Comparison of ENCODE assay signal across 10 cellular contexts in the genomic region with DNA sequence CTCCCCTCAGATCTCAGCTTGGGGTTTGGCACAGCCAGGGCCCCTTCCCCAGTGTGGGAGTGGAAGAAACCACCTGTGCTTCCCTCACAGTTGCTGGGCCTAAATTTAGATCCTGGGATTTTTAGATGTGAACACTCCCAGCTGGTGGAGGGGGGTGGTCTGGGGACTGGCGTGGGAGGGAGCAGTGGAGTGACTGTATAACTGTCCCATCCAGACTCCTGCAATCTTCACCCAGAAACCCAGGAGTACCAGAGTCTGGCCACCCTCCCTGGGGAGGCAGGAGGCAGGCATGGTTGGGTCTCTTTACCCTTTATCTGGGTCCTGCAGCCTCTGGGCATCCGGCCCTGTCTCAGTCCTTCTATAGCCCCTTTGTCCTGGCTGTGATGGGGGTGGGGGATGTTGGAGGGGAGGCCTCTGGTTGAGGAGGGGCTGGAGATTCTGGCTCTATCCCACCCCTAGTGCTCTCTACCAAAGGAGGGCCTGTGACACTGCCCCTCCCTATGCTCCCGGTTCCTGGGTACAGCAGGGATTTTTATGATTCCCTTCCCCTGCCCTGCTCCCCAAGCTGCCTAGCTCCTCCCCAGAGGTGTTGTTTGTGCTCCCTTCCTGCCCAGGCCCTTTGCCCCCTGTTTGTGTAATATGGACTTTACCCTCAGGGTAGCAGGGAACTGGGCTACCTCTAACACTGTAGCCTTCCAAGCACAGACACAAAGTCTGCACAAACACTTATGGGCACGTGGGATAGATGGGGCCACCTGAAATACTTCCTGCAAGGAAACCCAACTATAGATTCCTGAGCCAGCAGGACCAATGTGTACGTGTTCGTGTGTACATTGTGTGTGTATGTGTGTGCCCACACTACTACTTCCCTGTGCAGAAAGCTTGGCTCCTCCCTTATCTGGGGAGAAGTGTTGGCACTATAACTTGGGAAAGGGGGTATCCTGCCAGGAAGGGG. TPM values are rescaled to one million over a fixed set of nuclear protein-coding genes. Genes with fewer than 3 reads are reported as not detected.
DNase-seq lines count a peak whose midpoint lies in the region; ATAC-seq, FAIRE-seq and TF ChIP-seq lines count a peak whose summit lies in the region.
"Had no signal": no experiment of that assay in that cellular context is flagged by ENCODE, and none has a peak within 500 bp of the region (broad histone marks: within the 10 kb centered on the region; RNA-seq: fewer than 3 reads in every experiment).

No MANE protein-coding gene starts in this region.

- in situ Hi-C loops in ACHN (cut with HindIII; ENCODE audit: low pct_ligation_motif_present, low pct_unique_long_range_greater_than_20kb, low sequenced_read_pairs): no loop called here

- TF ChIP-seq CTCF in lower leg skin (IDR thresholded peaks at IDR 0.05): peak in 1 of 3 donors; percentile 81

- H3K9me3 Mint-ChIP-seq in central memory CD8-positive, alpha-beta T cell: no peaks in the 10 kb centered on the region

- no peaks in the 10 kb centered on the region for H3K27me3 ChIP-seq in HUES48 (ENCODE audit: control insufficient read depth, insufficient read depth, low read length)
- H3K27me3 ChIP-seq in small intestine (ENCODE audit: control insufficient read depth in 2 of 2, insufficient read depth in 2 of 2, low read length in 2 of 2): no peaks in the 10 kb centered on the region

- H3K36me3 ChIP-seq in HUES48 (ENCODE audit: control insufficient read depth, insufficient read depth, low read length): peaks cover 26% of the 10 kb centered on the region
- peaks cover 0 to 7% of the 10 kb centered on the region in 2 donors for H3K36me3 ChIP-seq in small intestine (ENCODE audit: control insufficient read depth in 2 of 2, insufficient read depth in 2 of 2, low read length in 2 of 2)

- TF ChIP-seq POLR2A in lower leg skin (IDR thresholded peaks at IDR 0.05): no peak

- H3K27ac ChIP-seq in HUES48 (ENCODE audit: low read depth, low read length) (peak overlapping the region; percentile 94), small intestine (ENCODE audit: low read depth in 1 of 2, low read length in 1 of 2) (peak overlapping the region; percentile 95 to 98)

- peaks cover 26% of the 10 kb centered on the region for H3K27me3 Mint-ChIP-seq in central memory CD8-positive, alpha-beta T cell

- H3K4me3 ChIP-seq in HUES48 (ENCODE audit: low read depth, low read length) (peak overlapping the region; percentile 74), lower leg skin (ENCODE audit: low read depth, poor library complexity, severe bottlenecking) (peak overlapping the region; percentile 50), small intestine (ENCODE audit: low read depth in 1 of 2, low read length in 2 of 2) (peak overlapping the region; percentile 40 to 73)

- H3K9me3 ChIP-seq in HUES48 (ENCODE audit: control insufficient read depth, insufficient read depth, low read length): no peaks in the 10 kb centered on the region
- H3K9me3 ChIP-seq in small intestine (ENCODE audit: control insufficient read depth, low read depth): no peaks in the 10 kb centered on the region

- H3K36me3 Mint-ChIP-seq in central memory CD8-positive, alpha-beta T cell (ENCODE audit: insufficient read depth): peaks cover 8% of the 10 kb centered on the region

- H3K4me3 Mint-ChIP-seq in central memory CD8-positive, alpha-beta T cell: peak overlapping the region; percentile 78

- no peak for FAIRE-seq in small intestine (lab: Jason Lieb, UNC)

- H3K9ac ChIP-seq in HUES48 (ENCODE audit: low read depth, low read length): no peak overlapping the region

- no peak for ATAC-seq in central memory CD8-positive, alpha-beta T cell (replicated peaks; ENCODE audit: extremely low read depth, poor library complexity, severe bottlenecking)
- ATAC-seq in GM18873 (IDR thresholded peaks at IDR 0.05; ENCODE audit: low FRiP score, unreplicated experiment) (no peak), GM19452 (IDR thresholded peaks at IDR 0.05; ENCODE audit: unreplicated experiment) (no peak)

- WGBS in lower leg skin, 2 donors: 35 to 66% methylated on average over 6 of the region's 6 CpGs
- WGBS in small intestine, 3 donors: 11 to 43% (median 37%) methylated on average over 5 to 6 of the region's 6 CpGs

- intact Hi-C loops in lower leg skin (cut with DNase I; ENCODE audit: low total_unique reads): no loop called here

- DNase-seq in central memory CD8-positive, alpha-beta T cell (ENCODE audit: low spot score in 2 of 2): no peak
- DNase-seq in lower leg skin (ENCODE audit: low spot score in 2 of 2) (no peak), small intestine (peak; percentile 99), ACHN (no peak), A172 (ENCODE audit: low spot score) (no peak)
- DNase-seq: activated CD4-positive, CD25-positive, alpha-beta regulatory T cell treated with anti-CD3 and anti-CD28 coated beads, Interleukin-2, amount 50 U/mL, for 72 hours; NCI-H524 had no signal

- H3K4me1 Mint-ChIP-seq in central memory CD8-positive, alpha-beta T cell: peaks cover 13% of the 10 kb centered on the region

- H3K27ac Mint-ChIP-seq in central memory CD8-positive, alpha-beta T cell (ENCODE audit: low read depth): no peak overlapping the region

- H3K4me1 ChIP-seq in HUES48 (ENCODE audit: control insufficient read depth, insufficient read depth, low read length): peaks cover 18% of the 10 kb centered on the region
- peaks cover 0 to 2% of the 10 kb centered on the region in 2 donors for H3K4me1 ChIP-seq in small intestine (ENCODE audit: control insufficient read depth in 2 of 2, insufficient read depth in 1 of 2, low read depth in 1 of 2, low read length in 1 of 2)

RNA-seq across cellular contexts. Expression of gene ERBB3, which starts 1.7 kb away (rescaled TPM):
- total RNA-seq in lower leg skin: 100 to 1,000 TPM; 177 to 209 (median 202) TPM
- polyA plus RNA-seq in small intestine: 100 to 1,000 TPM in 1 of 3 donors, 10 to 100 TPM in 2; 53.0 to 131 (median 81.1) TPM
- total RNA-seq in A172 (2014; rRNA removed; shearing (Covaris generic)): 0.64 and 2.4 TPM in 2 replicates

RNA-seq across cellular contexts. Expression of gene PA2G4, which starts 22.7 kb away (rescaled TPM):
- 100 to 1,000 TPM; 118 to 201 (median 130) TPM for total RNA-seq in lower leg skin
- polyA plus RNA-seq in small intestine: 100 to 1,000 TPM in 1 of 3 donors, 10 to 100 TPM in 2; 63.7 to 156 (median 68.6) TPM
- total RNA-seq in A172 (2014; rRNA removed; shearing (Covaris generic)): 246 and 349 TPM in 2 replicates

RNA-seq across cellular contexts. Expression of gene RPL41, which starts 34.8 kb away (rescaled TPM):
- 1,000 to 10,000 TPM; 3,201 to 5,967 (median 4,725) TPM for total RNA-seq in lower leg skin
- 1,000 to 10,000 TPM; 3,267 to 7,277 (median 6,102) TPM for polyA plus RNA-seq in small intestine
- total RNA-seq in A172 (2014; rRNA removed; shearing (Covaris generic)): 1,898 and 3,438 TPM in 2 replicates

RNA-seq across cellular contexts. Expression of gene ZC3H10, which starts 36.4 kb away (rescaled TPM):
- 1 to 10 TPM; 3.4 to 4.4 (median 3.7) TPM for total RNA-seq in lower leg skin
- polyA plus RNA-seq in small intestine: 1 to 10 TPM; 1.1 to 2.8 (median 1.3) TPM
- 1.8 and 2.9 TPM in 2 replicates for total RNA-seq in A172 (2014; rRNA removed; shearing (Covaris generic))

RNA-seq across cellular contexts. Expression of gene RPS26, which starts 40.0 kb away (rescaled TPM):
- total RNA-seq in lower leg skin: 1,000 to 10,000 TPM in 1 of 4 donors, 100 to 1,000 TPM in 3; 390 to 2,886 (median 552) TPM
- polyA plus RNA-seq in small intestine: 1,000 to 10,000 TPM; 1,020 to 1,993 (median 1,332) TPM
- total RNA-seq in A172 (2014; rRNA removed; shearing (Covaris generic)): 358 and 1,165 TPM in 2 replicates

Comparison
In these comparisons a context has a peak if more than half of its experiments do, and no peak if none do; other contexts are left out.
1. RNA of gene ERBB3, which starts 1.7 kb away (total RNA-seq): 177 to 209 TPM in lower leg skin; 0.64 to 2.4 TPM in A172; every median in the first group is over 10 times any median in the second.
2. Peak in every context shown above with its lines, with median percentiles within 50 percentile points of each other: H3K4me3 ChIP-seq.